ENCODE assay signal across 27 cellular contexts in the genomic region with DNA sequence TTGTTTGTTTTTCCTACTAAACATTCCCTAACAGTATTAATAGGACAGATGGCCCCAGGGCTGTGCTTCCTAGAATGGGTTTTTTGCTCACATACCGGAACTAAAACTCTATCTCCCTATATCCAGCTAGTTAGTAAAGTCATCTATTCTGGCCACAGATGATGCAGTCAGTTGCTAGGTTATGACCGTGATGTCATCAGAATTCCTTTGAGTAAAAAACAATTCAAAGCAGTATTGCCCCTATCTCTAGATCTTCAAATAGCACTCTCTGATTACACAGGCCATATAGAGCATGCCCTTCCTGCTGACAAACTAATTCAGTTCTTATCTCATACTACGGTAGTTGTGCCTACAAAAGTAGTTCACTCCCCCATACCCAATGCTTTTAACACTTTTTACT.
"Had no signal": no experiment of that assay in that cellular context is flagged by ENCODE, and none has a peak within 500 bp of the region (broad histone marks: within the 10 kb centered on the region; RNA-seq: fewer than 3 reads in every experiment).

No MANE protein-coding gene starts in this region.

- H3K4me3 Mint-ChIP-seq: activated B cell treated with CpG ODN at 0.5 μM for 24 hours; activated CD4-positive, alpha-beta memory T cell treated with anti-CD3 and anti-CD28 coated beads, Interleukin-2, amount 10 ng/mL, durations not matched to agents 7 days and 5 days; activated naive CD4-positive, alpha-beta T cell treated with anti-CD3 and anti-CD28 coated beads, Interleukin-2, amount 10 ng/mL, durations not matched to agents 7 days and 5 days; activated naive CD8-positive, alpha-beta T cell treated with anti-CD3 and anti-CD28 coated beads for 36 hours; activated T-cell treated with anti-CD3 and anti-CD28 coated beads, Interleukin-2, amount 50 U/mL, for 72 hours; T-helper 1 cell treated with Interleukin-12 subunit alpha and Interleukin-12 subunit beta and Interleukin-4 antibody, amounts not matched to agents 30 μg/mL and 1 μg/mL, for 36 hours had no signal

- H3K27me3 ChIP-seq: breast epithelium, Peyer's patch, SJSA1 had no signal

- H3K4me1 ChIP-seq: breast epithelium, Peyer's patch, SJSA1 had no signal

- H3K9me3 ChIP-seq: breast epithelium, Peyer's patch, SJSA1 had no signal

- H3K27ac Mint-ChIP-seq: activated B cell treated with CpG ODN at 0.5 μM for 24 hours; activated CD4-positive, alpha-beta memory T cell treated with anti-CD3 and anti-CD28 coated beads, Interleukin-2, amount 10 ng/mL, durations not matched to agents 7 days and 5 days; activated naive CD4-positive, alpha-beta T cell treated with anti-CD3 and anti-CD28 coated beads, Interleukin-2, amount 10 ng/mL, durations not matched to agents 7 days and 5 days; activated naive CD8-positive, alpha-beta T cell treated with anti-CD3 and anti-CD28 coated beads for 36 hours; activated T-cell treated with anti-CD3 and anti-CD28 coated beads, Interleukin-2, amount 50 U/mL, for 72 hours; activated T-helper 2 cell treated with anti-CD3 and anti-CD28 coated beads, Interferon-gamma antibody, Interleukin-2, Interleukin-4, amounts not matched to agents 10 μg/mL and 5 μg/mL and 100 μg/mL, durations not matched to agents 14 hours and 24 hours and 36 hours; T-helper 1 cell treated with Interleukin-12 subunit alpha and Interleukin-12 subunit beta and Interleukin-4 antibody, amounts not matched to agents 30 μg/mL and 1 μg/mL, for 36 hours had no signal

- DNase-seq: activated B cell treated with CpG ODN at 0.5 μM for 24 hours; activated CD4-positive, alpha-beta memory T cell treated with anti-CD3 and anti-CD28 coated beads, Interleukin-2, amount 10 ng/mL, durations not matched to agents 7 days and 5 days; activated CD4-positive, alpha-beta T cell treated with anti-CD3 and anti-CD28 coated beads, Interleukin-2, amount 50 U/mL, for 1 hour; activated gamma-delta T cell treated with Interleukin-2 at 50 U/mL for 16 hours; activated naive CD4-positive, alpha-beta T cell treated with anti-CD3 and anti-CD28 coated beads, Interleukin-2, amount 10 ng/mL, durations not matched to agents 7 days and 5 days; activated naive CD8-positive, alpha-beta T cell treated with anti-CD3 and anti-CD28 coated beads for 36 hours; activated T-cell treated with anti-CD3 and anti-CD28 coated beads for 4 hours; activated T-cell treated with anti-CD3 and anti-CD28 coated beads, Interleukin-2, amount 50 U/mL, for 72 hours; anterior cingulate cortex; central memory CD4-positive, alpha-beta T cell; Kasumi-1; KBM-7; NCI-H1092; NCI-H1417 treated with DMSO at 0.1 percent for 48 hours; NCI-H1694; NCI-H2029; NCI-H2107; NCI-H345; NCI-H510A; NCI-H526 treated with DMSO at 0.1 percent for 48 hours; NK-92 treated with Interleukin-12 subunit alpha and Interleukin-12 subunit beta, amount 100 ng/mL, for 24 hours; Peyer's patch; SHP77 had no signal

- H3K9me3 Mint-ChIP-seq: activated B cell treated with CpG ODN at 0.5 μM for 24 hours; activated CD4-positive, alpha-beta memory T cell treated with anti-CD3 and anti-CD28 coated beads, Interleukin-2, amount 10 ng/mL, durations not matched to agents 7 days and 5 days; activated naive CD4-positive, alpha-beta T cell treated with anti-CD3 and anti-CD28 coated beads, Interleukin-2, amount 10 ng/mL, durations not matched to agents 7 days and 5 days; activated naive CD8-positive, alpha-beta T cell treated with anti-CD3 and anti-CD28 coated beads for 36 hours; activated T-cell treated with anti-CD3 and anti-CD28 coated beads, Interleukin-2, amount 50 U/mL, for 72 hours; activated T-helper 2 cell treated with anti-CD3 and anti-CD28 coated beads, Interferon-gamma antibody, Interleukin-2, Interleukin-4, amounts not matched to agents 10 μg/mL and 5 μg/mL and 100 μg/mL, durations not matched to agents 14 hours and 24 hours and 36 hours; T-helper 1 cell treated with Interleukin-12 subunit alpha and Interleukin-12 subunit beta and Interleukin-4 antibody, amounts not matched to agents 30 μg/mL and 1 μg/mL, for 36 hours had no signal

- H3K4me1 Mint-ChIP-seq: activated B cell treated with CpG ODN at 0.5 μM for 24 hours; activated CD4-positive, alpha-beta memory T cell treated with anti-CD3 and anti-CD28 coated beads, Interleukin-2, amount 10 ng/mL, durations not matched to agents 7 days and 5 days; activated naive CD4-positive, alpha-beta T cell treated with anti-CD3 and anti-CD28 coated beads, Interleukin-2, amount 10 ng/mL, durations not matched to agents 7 days and 5 days; activated naive CD8-positive, alpha-beta T cell treated with anti-CD3 and anti-CD28 coated beads for 36 hours had no signal

- H3K4me3 ChIP-seq: breast epithelium, Peyer's patch, SJSA1 had no signal

- H3K27me3 Mint-ChIP-seq: activated B cell treated with CpG ODN at 0.5 μM for 24 hours; activated CD4-positive, alpha-beta memory T cell treated with anti-CD3 and anti-CD28 coated beads, Interleukin-2, amount 10 ng/mL, durations not matched to agents 7 days and 5 days; activated naive CD4-positive, alpha-beta T cell treated with anti-CD3 and anti-CD28 coated beads, Interleukin-2, amount 10 ng/mL, durations not matched to agents 7 days and 5 days; activated naive CD8-positive, alpha-beta T cell treated with anti-CD3 and anti-CD28 coated beads for 36 hours had no signal

- H3K36me3 ChIP-seq: breast epithelium, Peyer's patch, SJSA1 had no signal

- H3K27ac ChIP-seq: breast epithelium, Peyer's patch, SJSA1 had no signal
